13 cellular contexts compared by ENCODE assay signal in the genomic region with DNA sequence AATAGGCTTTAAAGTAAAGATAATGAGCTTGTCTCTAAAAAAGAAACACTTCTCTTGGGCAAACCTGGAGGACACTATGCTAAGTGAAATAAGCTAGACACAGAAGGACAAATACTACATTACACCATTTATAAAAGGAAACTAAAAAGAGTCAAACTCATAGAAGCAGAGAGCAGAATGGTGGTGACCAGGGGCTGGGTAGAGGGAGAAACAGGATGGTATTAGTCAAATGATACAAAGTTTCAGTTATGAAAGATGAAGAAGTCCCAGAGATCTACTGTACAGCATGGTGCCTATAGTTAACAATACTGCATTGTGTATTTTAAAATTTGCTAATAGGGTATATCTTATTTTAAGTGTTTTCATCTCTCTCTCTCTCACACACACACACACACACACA. TPM values are rescaled to one million over a fixed set of nuclear protein-coding genes. Genes with fewer than 3 reads are reported as not detected.
DNase-seq lines count a peak whose midpoint lies in the region; ATAC-seq and TF ChIP-seq lines count a peak whose summit lies in the region.
"Had no signal": no experiment of that assay in that cellular context is flagged by ENCODE, and none has a peak within 500 bp of the region (broad histone marks: within the 10 kb centered on the region; RNA-seq: fewer than 3 reads in every experiment).

No MANE protein-coding gene starts in this region.

- POLR2A ChIA-PET in CD8-positive, alpha-beta memory T cell (lab: Charles Lee): no interaction called here

- intact Hi-C loops in natural killer cell (cut with micrococcal nuclease): no loop called here

- no peak for DNase-seq in natural killer cell treated with Interleukin-12 subunit alpha and Interleukin-12 subunit beta and Interleukin-15 and Interleukin-18, amount 100 ng/mL, for 72 hours (ENCODE audit: low spot score)
- DNase-seq in natural killer cell (no peak), NCI-H748 treated with DMSO at 0.1 percent for 48 hours (lab: John Stamatoyannopoulos, UW) (no peak), NCI-H345 treated with DMSO at 0.1 percent for 48 hours (lab: John Stamatoyannopoulos, UW; ENCODE audit: unreplicated experiment) (no peak)
- peak in 1 of 2 donors; percentile 29 for DNase-seq in stimulated activated naive CD8-positive, alpha-beta T cell treated with anti-CD3 and anti-CD28 coated beads, Interleukin-15, amount 100 ng/mL, for 72 hours
- DNase-seq in CD8-positive, alpha-beta memory T cell: no peak
- DNase-seq: activated T-cell treated with anti-CD3 and anti-CD28 coated beads, Interleukin-2, amount 50 U/mL, for 48 hours; cortex of kidney; EL; HCEC 1CT had no signal

- TF ChIP-seq CTCF in natural killer cell (IDR thresholded peaks at IDR 0.05): no peak

- peaks cover 0 to 3% of the 10 kb centered on the region in 2 donors for H3K27me3 Mint-ChIP-seq in natural killer cell treated with Interleukin-12 subunit alpha and Interleukin-12 subunit beta and Interleukin-15 and Interleukin-18, amount 100 ng/mL, for 72 hours
- H3K27me3 Mint-ChIP-seq in natural killer cell (ENCODE audit: low read depth in 2 of 2): no peaks in the 10 kb centered on the region
- no peaks in the 10 kb centered on the region for H3K27me3 Mint-ChIP-seq in stimulated activated naive CD8-positive, alpha-beta T cell treated with anti-CD3 and anti-CD28 coated beads, Interleukin-15, amount 100 ng/mL, for 72 hours
- peaks cover 0 to 4% of the 10 kb centered on the region in 2 donors for H3K27me3 Mint-ChIP-seq in CD8-positive, alpha-beta memory T cell

- H3K4me3 Mint-ChIP-seq in natural killer cell treated with Interleukin-12 subunit alpha and Interleukin-12 subunit beta and Interleukin-15 and Interleukin-18, amount 100 ng/mL, for 72 hours: peak overlapping the region; percentile 59
- no peak overlapping the region for H3K4me3 Mint-ChIP-seq in natural killer cell
- H3K4me3 Mint-ChIP-seq in stimulated activated naive CD8-positive, alpha-beta T cell treated with anti-CD3 and anti-CD28 coated beads, Interleukin-15, amount 100 ng/mL, for 72 hours: peak overlapping the region in 1 of 2 donors; percentile 66
- no peak overlapping the region for H3K4me3 Mint-ChIP-seq in CD8-positive, alpha-beta memory T cell

- peak; percentile 32 to 78 for ATAC-seq in natural killer cell treated with Interleukin-12 subunit alpha and Interleukin-12 subunit beta and Interleukin-15 and Interleukin-18, amount 100 ng/mL, for 72 hours
- ATAC-seq in natural killer cell (no peak), HG02588 (IDR thresholded peaks at IDR 0.05; ENCODE audit: unreplicated experiment) (peak; percentile 87), HG03378 (IDR thresholded peaks at IDR 0.05; ENCODE audit: unreplicated experiment) (peak; percentile 70)
- peak; percentile 91 for ATAC-seq in stimulated activated naive CD8-positive, alpha-beta T cell treated with anti-CD3 and anti-CD28 coated beads, Interleukin-15, amount 100 ng/mL, for 72 hours

- H3K9me3 Mint-ChIP-seq in natural killer cell treated with Interleukin-12 subunit alpha and Interleukin-12 subunit beta and Interleukin-15 and Interleukin-18, amount 100 ng/mL, for 72 hours: no peaks in the 10 kb centered on the region
- H3K9me3 Mint-ChIP-seq in natural killer cell: no peaks in the 10 kb centered on the region
- no peaks in the 10 kb centered on the region for H3K9me3 Mint-ChIP-seq in stimulated activated naive CD8-positive, alpha-beta T cell treated with anti-CD3 and anti-CD28 coated beads, Interleukin-15, amount 100 ng/mL, for 72 hours
- H3K9me3 Mint-ChIP-seq in CD8-positive, alpha-beta memory T cell: no peaks in the 10 kb centered on the region

- peak overlapping the region; percentile 26 to 33 for H3K27ac Mint-ChIP-seq in natural killer cell treated with Interleukin-12 subunit alpha and Interleukin-12 subunit beta and Interleukin-15 and Interleukin-18, amount 100 ng/mL, for 72 hours
- peak overlapping the region in 1 of 2 donors; percentile 37 for H3K27ac Mint-ChIP-seq in natural killer cell
- no peak overlapping the region for H3K27ac Mint-ChIP-seq in stimulated activated naive CD8-positive, alpha-beta T cell treated with anti-CD3 and anti-CD28 coated beads, Interleukin-15, amount 100 ng/mL, for 72 hours
- H3K27ac Mint-ChIP-seq in CD8-positive, alpha-beta memory T cell: peak overlapping the region in 1 of 8 donors; percentile 28

- no peaks in the 10 kb centered on the region for H3K27me3 ChIP-seq in CD8-positive, alpha-beta memory T cell (ENCODE audit: insufficient read depth, low read length, poor library complexity, severe bottlenecking)
- H3K27me3 ChIP-seq: vagina had no signal

- peaks cover 19 to 31% of the 10 kb centered on the region in 2 donors for H3K4me1 Mint-ChIP-seq in natural killer cell treated with Interleukin-12 subunit alpha and Interleukin-12 subunit beta and Interleukin-15 and Interleukin-18, amount 100 ng/mL, for 72 hours (ENCODE audit: low read depth in 2 of 2)
- H3K4me1 Mint-ChIP-seq in natural killer cell: peaks cover 23 to 27% of the 10 kb centered on the region in 2 donors
- peaks cover 36% of the 10 kb centered on the region for H3K4me1 Mint-ChIP-seq in stimulated activated naive CD8-positive, alpha-beta T cell treated with anti-CD3 and anti-CD28 coated beads, Interleukin-15, amount 100 ng/mL, for 72 hours
- H3K4me1 Mint-ChIP-seq in CD8-positive, alpha-beta memory T cell: peaks cover 34 to 60% (median 54%) of the 10 kb centered on the region in 3 donors

- H3K4me1 ChIP-seq in CD8-positive, alpha-beta memory T cell (ENCODE audit: insufficient read depth, low read length): peaks cover 13% of the 10 kb centered on the region

- H3K9me3 ChIP-seq in CD8-positive, alpha-beta memory T cell (ENCODE audit: low read length): no peaks in the 10 kb centered on the region
- H3K9me3 ChIP-seq: vagina had no signal

- CTCF ChIA-PET in CD8-positive, alpha-beta memory T cell (lab: Charles Lee): no interaction called here

- H3K27ac ChIP-seq in CD8-positive, alpha-beta memory T cell (ENCODE audit: low read depth, low read length): no peak overlapping the region
- H3K27ac ChIP-seq: vagina had no signal

- no peaks in the 10 kb centered on the region for H3K36me3 ChIP-seq in CD8-positive, alpha-beta memory T cell (ENCODE audit: insufficient read depth, low read length)
- H3K36me3 ChIP-seq: vagina had no signal

- H3K36me3 Mint-ChIP-seq in natural killer cell treated with Interleukin-12 subunit alpha and Interleukin-12 subunit beta and Interleukin-15 and Interleukin-18, amount 100 ng/mL, for 72 hours: no peaks in the 10 kb centered on the region
- H3K36me3 Mint-ChIP-seq in natural killer cell: no peaks in the 10 kb centered on the region
- H3K36me3 Mint-ChIP-seq in CD8-positive, alpha-beta memory T cell: peaks cover 0 to 4% (median 0%) of the 10 kb centered on the region in 3 donors

- H3K4me3 ChIP-seq in CD8-positive, alpha-beta memory T cell (ENCODE audit: low read length): no peak overlapping the region
- H3K4me3 ChIP-seq: vagina had no signal

RNA-seq across cellular contexts. Expression of a gene that starts 28.5 kb away (rescaled TPM):
- 10 to 100 TPM; 60.2 to 79.4 TPM for total RNA-seq in natural killer cell treated with Interleukin-12 subunit alpha and Interleukin-12 subunit beta and Interleukin-15 and Interleukin-18, amount 100 ng/mL, for 72 hours
- 10 to 100 TPM; 19.8 to 28.4 (median 21.7) TPM for total RNA-seq in natural killer cell
- total RNA-seq in CD8-positive, alpha-beta memory T cell: 10 to 100 TPM; 69.6 to 72.4 TPM
- 12.7 TPM for polyA plus RNA-seq in CD8-positive, alpha-beta memory T cell

Comparison
In these comparisons a context has a peak if more than half of its experiments do, and no peak if none do; other contexts are left out.
1. ATAC-seq: peak in natural killer cell treated with Interleukin-12 subunit alpha and Interleukin-12 subunit beta and Interleukin-15 and Interleukin-18, amount 100 ng/mL, for 72 hours (2 of 2), HG02588 (single experiment), HG03378 (single experiment) and stimulated activated naive CD8-positive, alpha-beta T cell treated with anti-CD3 and anti-CD28 coated beads, Interleukin-15, amount 100 ng/mL, for 72 hours (single experiment); none in natural killer cell (0 of 3).
2. H3K27ac Mint-ChIP-seq: peak in natural killer cell treated with Interleukin-12 subunit alpha and Interleukin-12 subunit beta and Interleukin-15 and Interleukin-18, amount 100 ng/mL, for 72 hours (2 of 2); none in stimulated activated naive CD8-positive, alpha-beta T cell treated with anti-CD3 and anti-CD28 coated beads, Interleukin-15, amount 100 ng/mL, for 72 hours (0 of 2).